Comparison of ENCODE assay signal across 16 cellular contexts in the genomic region with DNA sequence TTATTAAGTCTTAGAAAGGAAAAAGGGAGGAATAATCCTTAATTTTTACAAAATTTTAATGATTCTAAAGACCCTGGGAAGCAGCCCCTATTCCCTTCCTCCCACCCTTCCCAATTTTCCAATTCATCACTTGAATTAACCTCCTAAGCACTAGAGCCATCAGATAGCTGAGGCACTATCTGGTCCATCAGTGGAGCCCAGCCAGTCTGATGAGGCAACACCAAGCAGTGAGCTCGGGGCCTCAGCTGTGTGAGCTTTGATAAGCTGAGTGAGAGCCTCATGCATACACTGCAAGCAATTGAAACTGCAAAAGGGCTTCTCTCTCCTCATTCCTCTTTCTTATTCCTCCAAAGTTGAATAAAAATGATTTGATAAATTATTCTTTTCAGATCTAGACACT. TPM values are rescaled to one million over a fixed set of nuclear protein-coding genes. Genes with fewer than 3 reads are reported as not detected.
"Had no signal": no experiment of that assay in that cellular context is flagged by ENCODE, and none has a peak within 500 bp of the region (broad histone marks: within the 10 kb centered on the region; RNA-seq: fewer than 3 reads in every experiment).

No MANE protein-coding gene starts in this region.

- DNase-seq: activated CD4-positive, alpha-beta T cell treated with anti-CD3 and anti-CD28 coated beads, Interleukin-2, amount 50 U/mL, for 4 hours; activated naive CD4-positive, alpha-beta T cell; activated T-cell treated with anti-CD3 and anti-CD28 coated beads for 4 hours; aorta; dermis blood vessel endothelial cell; naive B cell; ovary; stimulated activated CD4-positive, alpha-beta T cell treated with anti-CD3 and anti-CD28 coated beads, Interleukin-12 subunit alpha, Interleukin-12 subunit beta, amount 100 ng/mL, for 4 hours; stimulated activated CD4-positive, alpha-beta T cell treated with anti-CD3 and anti-CD28 coated beads, Interleukin-2, amount 100 ng/mL, for 24 hours; SW 1271; tibial artery; uterus had no signal

- H3K4me1 ChIP-seq: gastroesophageal sphincter, tibial artery, uterus had no signal

- H3K27ac ChIP-seq: gastroesophageal sphincter, ovary, tibial artery, uterus had no signal

- H3K27me3 ChIP-seq: gastroesophageal sphincter, ovary, tibial artery, uterus had no signal

- H3K36me3 ChIP-seq: gastroesophageal sphincter, ovary, tibial artery, uterus had no signal

- H3K4me3 ChIP-seq: gastroesophageal sphincter, ovary, tibial artery, uterus had no signal

- H3K9me3 ChIP-seq: gastroesophageal sphincter, ovary, tibial artery, uterus had no signal

RNA-seq across cellular contexts. Expression of a gene that starts 31.9 kb away (rescaled TPM):
- total RNA-seq: aorta, dermis blood vessel endothelial cell, gastroesophageal sphincter, lower leg skin, mononuclear cell, ovary, uterus had no signal
- polyA plus RNA-seq: aorta, esophagus, ovary had no signal
